ENCODE assay signal across 27 cellular contexts in genomic region chr1:6807782-6808181, GRCh38. TPM values are rescaled to one million over a fixed set of nuclear protein-coding genes. Genes with fewer than 3 reads are reported as not detected.
DNase-seq lines count a peak whose midpoint lies in the region; ATAC-seq and TF ChIP-seq lines count a peak whose summit lies in the region.
"Had no signal": no experiment of that assay in that cellular context is flagged by ENCODE, and none has a peak within 500 bp of the region (broad histone marks: within the 10 kb centered on the region; RNA-seq: fewer than 3 reads in every experiment).

No MANE protein-coding gene starts in this region.

- no peaks in the 10 kb centered on the region for H3F3A ChIP-seq in smooth muscle cell (ENCODE audit: low read depth)

- no peak overlapping the region for H3K4me3 ChIP-seq in body of pancreas
- H3K4me3 ChIP-seq in smooth muscle cell, result no peak overlapping the region
- H3K4me3 ChIP-seq: BLaER1, GM23248, PC-9 had no signal

- intact Hi-C loops in body of pancreas (cut with DNase I), result no loop called here
- intact Hi-C loops in left colon (cut with DNase I, micrococcal nuclease), result no loop called here

- no peak overlapping the region for H2AFZ ChIP-seq in smooth muscle cell (ENCODE audit: low read depth)
- H2AFZ ChIP-seq: GM23248, PC-9 had no signal

- H3K79me2 ChIP-seq in smooth muscle cell (ENCODE audit: low read depth), result peaks cover 93% of the 10 kb centered on the region

- no peaks in the 10 kb centered on the region for H3K9me3 ChIP-seq in body of pancreas
- H3K9me3 ChIP-seq in smooth muscle cell (replicated peaks; ENCODE audit: low read depth), result no peaks in the 10 kb centered on the region
- H3K9me3 ChIP-seq: BLaER1, SK-N-SH had no signal

- no peak for TF ChIP-seq POLR2A in body of pancreas (IDR thresholded peaks at IDR 0.05)

- H3K27me3 ChIP-seq in body of pancreas (no peaks in the 10 kb centered on the region), smooth muscle cell (ENCODE audit: low read depth) (no peaks in the 10 kb centered on the region)
- H3K27me3 ChIP-seq: BLaER1 had no signal

- no peak overlapping the region for H3K4me2 ChIP-seq in smooth muscle cell
- H3K4me2 ChIP-seq: BLaER1, KMS-11, PC-9, SK-N-SH had no signal

- DNase-seq in body of pancreas (no peak), left colon (no peak), mucosa of gallbladder (ENCODE audit: low spot score) (peak; percentile 57), NCI-H524 (lab: John Stamatoyannopoulos, UW) (no peak), smooth muscle cell (lab: John Stamatoyannopoulos, UW; ENCODE audit: unreplicated experiment) (no peak)
- no peak for DNase-seq in stimulated activated CD4-positive, alpha-beta T cell treated with anti-CD3 and anti-CD28 coated beads, Interleukin-1b, Interleukin-23, amount 100 ng/mL, for 48 hours
- DNase-seq: ACHN; CD4-positive, alpha-beta T cell; COR-L47; DND-41; GM23248; H9; HFFc6; NCI-H1105; NCI-H146; NCI-H2029; NCI-H2227 treated with DMSO at 0.1 percent for 48 hours; NCI-H510A; NCI-H748 treated with DMSO at 0.1 percent for 48 hours; PC-9; SHP77 treated with DMSO at 0.1 percent for 48 hours; SK-N-SH had no signal

- no peak overlapping the region for H3K9ac ChIP-seq in smooth muscle cell (ENCODE audit: low read depth)
- H3K9ac ChIP-seq: BLaER1, GM23248, KMS-11, SK-N-SH had no signal

- TF ChIP-seq CTCF in body of pancreas (IDR thresholded peaks at IDR 0.05), result no peak
- no peak for TF ChIP-seq CTCF in smooth muscle cell (IDR thresholded peaks at IDR 0.05; ENCODE audit: borderline replicate concordance, insufficient read depth, poor library complexity, severe bottlenecking)

- no peaks in the 10 kb centered on the region for H3K36me3 ChIP-seq in body of pancreas (replicated peaks in 1 of 2; ENCODE audit: insufficient read depth in 1 of 2, low read depth in 2 of 2)
- no peaks in the 10 kb centered on the region for H3K36me3 ChIP-seq in smooth muscle cell (ENCODE audit: low read depth)

- peaks cover 100% of the 10 kb centered on the region for H4K20me1 ChIP-seq in smooth muscle cell (ENCODE audit: low read depth)

- peaks cover 23% of the 10 kb centered on the region for H3K4me1 ChIP-seq in body of pancreas
- no peaks in the 10 kb centered on the region for H3K4me1 ChIP-seq in smooth muscle cell (ENCODE audit: low read depth)

- peak; percentile 27 for ATAC-seq in body of pancreas
- peak; percentile 93 for ATAC-seq in left colon
- ATAC-seq in GM21526 (IDR thresholded peaks at IDR 0.05; ENCODE audit: low FRiP score, unreplicated experiment), result no peak

- H3K27ac ChIP-seq in body of pancreas (no peak overlapping the region), smooth muscle cell (ENCODE audit: low read depth) (no peak overlapping the region)
- H3K27ac ChIP-seq: BLaER1, GM23248, HL-60, KMS-11, PC-9, RWPE1 had no signal

- WGBS in body of pancreas, 2 donors, result 27 to 31% methylated on average over 3 of the region's 3 CpGs
- WGBS in smooth muscle cell (ENCODE audit: low lambda C conversion rate), result 85% methylated on average over 3 of the region's 3 CpGs

RNA-seq across cellular contexts. Expression of gene CAMTA1, which starts 22.5 kb away (rescaled TPM):
- total RNA-seq in body of pancreas (10 to 100 TPM; 36.3 to 59.7 TPM), left colon (10 to 100 TPM; 76.6 to 85.8 TPM), mucosa of gallbladder (67.9 TPM), smooth muscle cell (127 and 145 TPM in 2 replicates)
- 139 and 156 TPM in 2 replicates for polyA plus RNA-seq in smooth muscle cell
